In genomic region chr10:132593900-132594876, GRCh38 we compare ENCODE assay signal across 11 cellular contexts. TPM values are rescaled to one million over a fixed set of nuclear protein-coding genes. Genes with fewer than 3 reads are reported as not detected.
DNase-seq lines count a peak whose midpoint lies in the region; ATAC-seq, FAIRE-seq and TF ChIP-seq lines count a peak whose summit lies in the region.
"Had no signal": no experiment of that assay in that cellular context is flagged by ENCODE, and none has a peak within 500 bp of the region (broad histone marks: within the 10 kb centered on the region; RNA-seq: fewer than 3 reads in every experiment).

No MANE protein-coding gene starts in this region.

- H2BK120ac ChIP-seq in mesendoderm (ENCODE audit: low read depth, low read length): no peak overlapping the region

- H3K27me3 ChIP-seq in mesendoderm (ENCODE audit: insufficient read depth, low read length, poor library complexity): no peaks in the 10 kb centered on the region

- WGBS in mesendoderm (ENCODE audit: extremely low coverage, insufficient coverage, low lambda C conversion rate): no CpG with 5 or more reads among the region's 25 CpGs

- H3K4me3 ChIP-seq in GM12875 (ENCODE audit: low read depth, low read length) (peak overlapping the region; percentile 28), mesendoderm (ENCODE audit: low read length) (no peak overlapping the region)

- no peak for FAIRE-seq in RCC 7860 (lab: Jason Lieb, UNC)
- FAIRE-seq: endometrium had no signal

- DNase-seq in left kidney (ENCODE audit: low read depth, low spot score) (peak; percentile 34), HK-2 (ENCODE audit: unreplicated experiment) (no peak), RCC 7860 (ENCODE audit: low spot score) (no peak), NCI-H1105 (lab: John Stamatoyannopoulos, UW) (no peak), mesendoderm (no peak)
- DNase-seq: GF-D8, NCI-H1092 treated with DMSO at 0.1 percent for 48 hours had no signal

- H3K9ac ChIP-seq in mesendoderm (ENCODE audit: low read length): no peak overlapping the region

- H3K36me3 ChIP-seq in mesendoderm (ENCODE audit: control insufficient read depth, insufficient read depth, low read length): no peaks in the 10 kb centered on the region

- H3K23ac ChIP-seq in mesendoderm (ENCODE audit: low read length): no peak overlapping the region

- no peaks in the 10 kb centered on the region for H3K79me2 ChIP-seq in mesendoderm (ENCODE audit: control insufficient read depth, insufficient read depth, low read length)

- H2BK15ac ChIP-seq in mesendoderm (replicated peaks; ENCODE audit: low read depth): no peak overlapping the region

- no peak overlapping the region for H2BK5ac ChIP-seq in mesendoderm (ENCODE audit: low read length)

- no peak overlapping the region for H3K18ac ChIP-seq in mesendoderm (ENCODE audit: low read length)

- ATAC-seq in GM19452 (IDR thresholded peaks at IDR 0.05; ENCODE audit: unreplicated experiment): peak; percentile 73
- ATAC-seq in HG03196 (IDR thresholded peaks at IDR 0.05; ENCODE audit: unreplicated experiment): peak; percentile 46

- no peak overlapping the region for H3K56ac ChIP-seq in mesendoderm (ENCODE audit: low read length)

- H3K4me2 ChIP-seq in mesendoderm (ENCODE audit: low read length): no peak overlapping the region

- peaks cover 11% of the 10 kb centered on the region for H3K79me1 ChIP-seq in mesendoderm (ENCODE audit: low read length)

- no peaks in the 10 kb centered on the region for H3K4me1 ChIP-seq in mesendoderm (ENCODE audit: control insufficient read depth, low read depth, low read length)

- H4K8ac ChIP-seq in mesendoderm (ENCODE audit: low read depth, low read length): no peak overlapping the region

- TF ChIP-seq CTCF in GM12875 (IDR thresholded peaks at IDR 0.05; ENCODE audit: borderline replicate concordance, insufficient read depth, low read depth, low read length): no peak

- no peak overlapping the region for H2AK5ac ChIP-seq in mesendoderm (ENCODE audit: low read length)

- H4K5ac ChIP-seq in mesendoderm (ENCODE audit: low read length): no peak overlapping the region

- H3K4ac ChIP-seq in mesendoderm (ENCODE audit: low read depth, low read length): no peak overlapping the region

- no peak overlapping the region for H3K27ac ChIP-seq in mesendoderm (ENCODE audit: low read depth, low read length)

RNA-seq across cellular contexts. Expression of gene INPP5A, which starts 56.6 kb away (rescaled TPM):
- 17.5 TPM for polyA plus RNA-seq in mesendoderm (2013, experiment 1 of 2)
- 18.1 TPM for polyA plus RNA-seq in mesendoderm (2013, experiment 2 of 2)
